In the genomic region with DNA sequence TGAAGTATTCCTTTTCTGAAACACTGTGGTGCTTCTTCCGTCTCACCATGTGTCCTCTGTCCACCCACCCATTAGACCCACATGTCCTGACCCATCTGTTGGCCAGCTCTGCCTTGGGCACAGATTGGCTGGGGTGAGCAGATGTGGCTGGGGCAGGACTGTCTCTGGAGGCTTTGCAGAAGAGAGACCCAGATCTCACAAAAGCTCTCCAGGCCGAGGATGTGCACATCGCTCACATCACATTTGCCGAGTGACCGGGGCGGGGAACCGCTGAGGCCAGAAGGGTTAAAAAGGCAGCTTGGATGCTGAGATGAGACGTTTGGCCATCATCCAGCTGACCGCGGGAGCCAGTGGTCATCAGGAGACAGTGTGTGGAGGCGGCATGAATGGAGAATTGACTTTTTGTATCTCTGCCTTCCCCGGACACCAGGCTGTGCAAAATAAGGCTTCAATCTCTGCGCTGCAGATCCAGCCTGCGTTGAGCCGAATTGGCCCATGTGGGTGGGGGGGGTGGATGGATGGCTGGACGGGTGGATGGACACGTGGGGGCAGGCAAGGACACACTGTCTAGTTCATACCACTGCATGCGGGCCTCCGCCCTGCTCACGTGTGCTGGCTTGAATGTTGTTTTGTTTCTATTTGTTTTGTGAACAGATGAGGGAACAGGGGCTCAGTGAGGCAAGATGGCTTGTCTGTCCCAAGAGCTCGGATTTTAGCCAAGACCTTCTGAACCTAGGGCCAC, we compare ENCODE assay signal across 16 cellular contexts. TPM values are rescaled to one million over a fixed set of nuclear protein-coding genes. Genes with fewer than 3 reads are reported as not detected.
DNase-seq lines count a peak whose midpoint lies in the region; ATAC-seq, FAIRE-seq and TF ChIP-seq lines count a peak whose summit lies in the region.
"Had no signal": no experiment of that assay in that cellular context is flagged by ENCODE, and none has a peak within 500 bp of the region (broad histone marks: within the 10 kb centered on the region; RNA-seq: fewer than 3 reads in every experiment).

No MANE protein-coding gene starts in this region.

- no peak for FAIRE-seq in HepG2 (lab: Jason Lieb, UNC)

- no peak overlapping the region for H3K27ac ChIP-seq in HepG2 (ENCODE audit: extremely low read length, insufficient read depth, low read length)
- H3K27ac ChIP-seq in testis: peak overlapping the region in 1 of 2 donors; percentile 30
- H3K27ac ChIP-seq: foreskin keratinocyte had no signal

- no peak overlapping the region for H2AFZ ChIP-seq in HepG2 (ENCODE audit: low read length)

- H3K79me2 ChIP-seq in HepG2 (ENCODE audit: insufficient read depth, low read length): no peaks in the 10 kb centered on the region

- WGBS in HepG2 (ENCODE audit: low lambda C conversion rate): 20% methylated on average over 13 of the region's 21 CpGs
- 37 to 38% methylated on average over 21 of the region's 21 CpGs for WGBS in testis, 2 donors

- no peaks in the 10 kb centered on the region for H4K20me1 ChIP-seq in HepG2 (ENCODE audit: insufficient read depth, low read length)

- H3K27me3 ChIP-seq in HepG2 (ENCODE audit: control insufficient read depth in 1 of 2, insufficient read depth in 2 of 2, low read length in 2 of 2): peaks cover 3 to 24% of the 10 kb centered on the region in 2 experiments; a peak in 4 of 5 replicates
- H3K27me3 ChIP-seq in testis: no peaks in the 10 kb centered on the region

- no peak overlapping the region for H3K4me3 ChIP-seq in HepG2 (replicated peaks in 1 of 3; ENCODE audit: insufficient read depth in 1 of 3, low read depth in 2 of 3, low read length in 3 of 3)
- no peak overlapping the region for H3K4me3 ChIP-seq in testis

- no peaks in the 10 kb centered on the region for H3K9me3 ChIP-seq in HepG2 (ENCODE audit: low read length)
- no peaks in the 10 kb centered on the region for H3K9me3 ChIP-seq in testis

- TF ChIP-seq POLR2A in HepG2 (IDR thresholded peaks at IDR 0.05; ENCODE audit: insufficient read depth in 1 of 2, low read depth in 2 of 2, low read length in 2 of 2): no peak
- TF ChIP-seq POLR2A in testis (IDR thresholded peaks at IDR 0.05): no peak

- TF ChIP-seq EP300 in HepG2 (IDR thresholded peaks at IDR 0.05; ENCODE audit: low read depth in 2 of 2, low read length in 2 of 2): no peak
- no peak for TF ChIP-seq EP300 in HepG2 (CRISPR knock-in tag; IDR thresholded peaks at IDR 0.05; ENCODE audit: borderline replicate concordance)

- no TSS peak for BruUV-seq in HepG2 (replicated peaks; lab: Mats Ljungman, UMichigan)

- H3K36me3 ChIP-seq in HepG2 (replicated peaks in 1 of 2; ENCODE audit: control insufficient read depth in 1 of 2, insufficient read depth in 2 of 2, low read length in 2 of 2): no peaks in the 10 kb centered on the region
- no peaks in the 10 kb centered on the region for H3K36me3 ChIP-seq in testis (ENCODE audit: low read depth, missing control alignments)

- in situ Hi-C loops in SK-MEL-5 (cut with HindIII; ENCODE audit: low pct_unique_long_range_greater_than_20kb, low sequenced_read_pairs): no loop called here
- in situ Hi-C loops in HepG2 (cut with HindIII; ENCODE audit: extremely low pct_ligation_motif_present, low pct_unique_long_range_greater_than_20kb): no loop called here

- no peak overlapping the region for H3K9ac ChIP-seq in HepG2 (ENCODE audit: insufficient read depth, low read depth, low read length)

- DNase-seq in SK-MEL-5 (ENCODE audit: low read depth, low spot score): peak; percentile 56
- peak; percentile 77 for DNase-seq in epidermal melanocyte (ENCODE audit: insufficient read length, low spot score)
- DNase-seq in HepG2 (ENCODE audit: low spot score): no peak
- peak; percentile 87 for DNase-seq in testis
- DNase-seq in iPS-NIHi7 (ENCODE audit: extremely low spot score): no peak
- no peak for DNase-seq in NAMALWA (ENCODE audit: low spot score)
- DNase-seq in stimulated activated naive CD4-positive, alpha-beta T cell (lab: John Stamatoyannopoulos, UW): no peak
- DNase-seq: activated T-cell treated with anti-CD3 and anti-CD28 coated beads, Interleukin-2, amount 50 U/mL, for 24 hours; CD8-positive, alpha-beta T cell; effector CD8-positive, alpha-beta T cell; foreskin keratinocyte; IMR-90; NCI-H1417 treated with DMSO at 0.1 percent for 48 hours; NCI-H226 had no signal

- H3K4me2 ChIP-seq in HepG2 (ENCODE audit: low read depth, low read length): no peak overlapping the region

- no peak for ATAC-seq in HepG2
- ATAC-seq: CD8-positive, alpha-beta T cell; foreskin keratinocyte; WTC11 had no signal

- TF ChIP-seq CTCF in HepG2 (CRISPR knock-in tag; IDR thresholded peaks at IDR 0.05) (no peak), testis (IDR thresholded peaks at IDR 0.05) (no peak)

- POLR2A ChIA-PET in HepG2 (lab: Yijun Ruan, JAX): interaction anchor here (1.1 kb wide), 1 partner anchor 18 kb away, joined by 3 read pairs; no protein-coding TSS in a partner anchor

- no peak for TF ChIP-seq RAD21 in HepG2 (CRISPR knock-in tag; IDR thresholded peaks at IDR 0.05)

- CTCF ChIA-PET in HepG2 (lab: Yijun Ruan, JAX; ENCODE audit: low intra/inter-chr PET ratio, low total read pairs): no interaction called here

- H3K4me1 ChIP-seq in HepG2 (ENCODE audit: insufficient read depth, low read length): no peaks in the 10 kb centered on the region
- H3K4me1 ChIP-seq in testis: peaks cover 21% of the 10 kb centered on the region
- H3K4me1 ChIP-seq: foreskin keratinocyte had no signal

- intact Hi-C loops in HepG2 (cut with micrococcal nuclease; ENCODE audit: unreplicated experiment) (no loop called here), testis (cut with DNase I; ENCODE audit: low total_unique reads) (no loop called here)

RNA-seq across cellular contexts. Expression of gene IFITM10, which starts 6.1 kb away (rescaled TPM):
- 0.11 TPM in 1 of 2 replicates, not detected in the other for total RNA-seq in SK-MEL-5 (2014; rRNA removed; shearing (Covaris generic))
- polyA plus RNA-seq in SK-MEL-5 (2015; cell fraction: cytosol; rRNA removed): 0.05 and 0.19 TPM in 2 replicates
- 0.54 TPM in 1 of 2 replicates, not detected in the other for polyA plus RNA-seq in SK-MEL-5 (2015; cell fraction: nucleus; rRNA removed)
- 0.09 TPM in 1 of 2 replicates, not detected in the other for total RNA-seq in HepG2 (2016; rRNA removed; fragmentation: Illumina TruSeq; extraction: Trizol)
- total RNA-seq in HepG2 (2016; cell fraction: cytosol; rRNA removed; fragmentation: Illumina TruSeq; extraction: Trizol; ENCODE audit: low read depth): not detected in 2 replicates
- not detected in 2 replicates for total RNA-seq in HepG2 (2016; cell fraction: insoluble cytoplasmic fraction; rRNA removed; fragmentation: Illumina TruSeq; extraction: Trizol)
- not detected in 2 replicates for total RNA-seq in HepG2 (2016; cell fraction: membrane; rRNA removed; fragmentation: Illumina TruSeq; extraction: Trizol)
- not detected in 2 replicates for total RNA-seq in HepG2 (2016; cell fraction: nucleus; rRNA removed; fragmentation: Illumina TruSeq; extraction: Trizol)
- polyA plus RNA-seq in HepG2 (2011; rRNA removed): 0.13 and 0.22 TPM in 2 replicates
- 0.08 and 0.11 TPM in 2 replicates for polyA plus RNA-seq in HepG2 (2011; cell fraction: cytosol; rRNA removed)
- polyA plus RNA-seq in HepG2 (2011; cell fraction: nucleus; rRNA removed): 1.8 and 2.5 TPM in 2 replicates
- polyA plus RNA-seq in HepG2 (2012): 0.47 and 1.3 TPM in 2 replicates
- polyA plus RNA-seq in HepG2 (2016; cell fraction: cytosol; fragmentation: Illumina TruSeq; extraction: Trizol; ENCODE audit: low read depth): not detected in 2 replicates
- not detected in 2 replicates for polyA plus RNA-seq in HepG2 (2016; cell fraction: insoluble cytoplasmic fraction; fragmentation: Illumina TruSeq; extraction: Trizol; ENCODE audit: low read depth)
- not detected in 2 replicates for polyA plus RNA-seq in HepG2 (2016; cell fraction: membrane; fragmentation: Illumina TruSeq; extraction: Trizol; ENCODE audit: low read depth)
- polyA plus RNA-seq in HepG2 (2016; cell fraction: nucleus; fragmentation: Illumina TruSeq; extraction: Trizol; ENCODE audit: insufficient read depth, low read depth): not detected in 2 replicates
- 0.28 and 0.44 TPM in 2 replicates for polyA minus RNA-seq in HepG2 (2011; rRNA and poly(A)+ RNA removed; ENCODE audit: low replicate concordance)
- polyA minus RNA-seq in HepG2 (2011; cell fraction: cytosol; rRNA and poly(A)+ RNA removed): not detected in 2 replicates
- 1.0 and 1.6 TPM in 2 replicates for polyA minus RNA-seq in HepG2 (2011; cell fraction: nucleus; rRNA and poly(A)+ RNA removed)
- total RNA-seq in testis: 1 to 10 TPM; 6.0 to 9.6 TPM
- polyA plus RNA-seq in testis (ENCODE audit: insufficient read depth, low read depth, low replicate concordance): 2.6 TPM

RNA-seq across cellular contexts. Expression of gene CTSD, which starts 19.4 kb away (rescaled TPM):
- total RNA-seq in SK-MEL-5 (2014; rRNA removed; shearing (Covaris generic)): 428 and 450 TPM in 2 replicates
- 1,298 and 1,366 TPM in 2 replicates for polyA plus RNA-seq in SK-MEL-5 (2015; cell fraction: cytosol; rRNA removed)
- 168 and 178 TPM in 2 replicates for polyA plus RNA-seq in SK-MEL-5 (2015; cell fraction: nucleus; rRNA removed)
- total RNA-seq in HepG2 (2016; rRNA removed; fragmentation: Illumina TruSeq; extraction: Trizol): 41.6 and 143 TPM in 2 replicates
- 27.5 and 30.2 TPM in 2 replicates for total RNA-seq in HepG2 (2016; cell fraction: cytosol; rRNA removed; fragmentation: Illumina TruSeq; extraction: Trizol; ENCODE audit: low read depth)
- 34.4 and 150 TPM in 2 replicates for total RNA-seq in HepG2 (2016; cell fraction: insoluble cytoplasmic fraction; rRNA removed; fragmentation: Illumina TruSeq; extraction: Trizol)
- total RNA-seq in HepG2 (2016; cell fraction: membrane; rRNA removed; fragmentation: Illumina TruSeq; extraction: Trizol): 48.5 and 49.5 TPM in 2 replicates
- total RNA-seq in HepG2 (2016; cell fraction: nucleus; rRNA removed; fragmentation: Illumina TruSeq; extraction: Trizol): 148 and 175 TPM in 2 replicates
- 230 and 408 TPM in 2 replicates for polyA plus RNA-seq in HepG2 (2011; rRNA removed)
- polyA plus RNA-seq in HepG2 (2011; cell fraction: cytosol; rRNA removed): 243 and 281 TPM in 2 replicates
- polyA plus RNA-seq in HepG2 (2011; cell fraction: nucleus; rRNA removed): 384 and 418 TPM in 2 replicates
- 353 and 402 TPM in 2 replicates for polyA plus RNA-seq in HepG2 (2012)
- 52.6 and 53.6 TPM in 2 replicates for polyA plus RNA-seq in HepG2 (2016; cell fraction: cytosol; fragmentation: Illumina TruSeq; extraction: Trizol; ENCODE audit: low read depth)
- polyA plus RNA-seq in HepG2 (2016; cell fraction: insoluble cytoplasmic fraction; fragmentation: Illumina TruSeq; extraction: Trizol; ENCODE audit: low read depth): 67.0 and 91.4 TPM in 2 replicates
- polyA plus RNA-seq in HepG2 (2016; cell fraction: membrane; fragmentation: Illumina TruSeq; extraction: Trizol; ENCODE audit: low read depth): 63.0 and 71.7 TPM in 2 replicates
- polyA plus RNA-seq in HepG2 (2016; cell fraction: nucleus; fragmentation: Illumina TruSeq; extraction: Trizol; ENCODE audit: insufficient read depth, low read depth): 389 and 405 TPM in 2 replicates
- polyA minus RNA-seq in HepG2 (2011; rRNA and poly(A)+ RNA removed; ENCODE audit: low replicate concordance): 165 and 658 TPM in 2 replicates
- polyA minus RNA-seq in HepG2 (2011; cell fraction: cytosol; rRNA and poly(A)+ RNA removed): 233 and 311 TPM in 2 replicates
- polyA minus RNA-seq in HepG2 (2011; cell fraction: nucleus; rRNA and poly(A)+ RNA removed): 60.6 and 93.4 TPM in 2 replicates
- 100 to 1,000 TPM; 522 to 897 TPM for total RNA-seq in testis
- 486 TPM for polyA plus RNA-seq in testis (ENCODE audit: insufficient read depth, low read depth, low replicate concordance)

RNA-seq across cellular contexts. Expression of gene KRTAP5-6, which starts 47.3 kb away (rescaled TPM):
- not detected in 2 replicates for total RNA-seq in SK-MEL-5 (2014; rRNA removed; shearing (Covaris generic))
- not detected in 2 replicates for polyA plus RNA-seq in SK-MEL-5 (2015; cell fraction: cytosol; rRNA removed)
- not detected in 2 replicates for polyA plus RNA-seq in SK-MEL-5 (2015; cell fraction: nucleus; rRNA removed)
- total RNA-seq in HepG2 (2016; rRNA removed; fragmentation: Illumina TruSeq; extraction: Trizol) (not detected in 2 replicates), testis (not detected)
- total RNA-seq in HepG2 (2016; cell fraction: cytosol; rRNA removed; fragmentation: Illumina TruSeq; extraction: Trizol; ENCODE audit: low read depth): not detected in 2 replicates
- total RNA-seq in HepG2 (2016; cell fraction: insoluble cytoplasmic fraction; rRNA removed; fragmentation: Illumina TruSeq; extraction: Trizol): not detected in 2 replicates
- not detected in 2 replicates for total RNA-seq in HepG2 (2016; cell fraction: membrane; rRNA removed; fragmentation: Illumina TruSeq; extraction: Trizol)
- total RNA-seq in HepG2 (2016; cell fraction: nucleus; rRNA removed; fragmentation: Illumina TruSeq; extraction: Trizol): not detected in 2 replicates
- polyA plus RNA-seq in HepG2 (2011; rRNA removed) (not detected in 2 replicates), testis (ENCODE audit: insufficient read depth, low read depth, low replicate concordance) (not detected)
- 0.15 TPM in 1 of 2 replicates, not detected in the other for polyA plus RNA-seq in HepG2 (2011; cell fraction: cytosol; rRNA removed)
- 0.35 and 0.43 TPM in 2 replicates for polyA plus RNA-seq in HepG2 (2011; cell fraction: nucleus; rRNA removed)
- not detected in 2 replicates for polyA plus RNA-seq in HepG2 (2012)
- polyA plus RNA-seq in HepG2 (2016; cell fraction: cytosol; fragmentation: Illumina TruSeq; extraction: Trizol; ENCODE audit: low read depth): not detected in 2 replicates
- polyA plus RNA-seq in HepG2 (2016; cell fraction: insoluble cytoplasmic fraction; fragmentation: Illumina TruSeq; extraction: Trizol; ENCODE audit: low read depth): not detected in 2 replicates
- not detected in 2 replicates for polyA plus RNA-seq in HepG2 (2016; cell fraction: membrane; fragmentation: Illumina TruSeq; extraction: Trizol; ENCODE audit: low read depth)
- not detected in 2 replicates for polyA plus RNA-seq in HepG2 (2016; cell fraction: nucleus; fragmentation: Illumina TruSeq; extraction: Trizol; ENCODE audit: insufficient read depth, low read depth)
- not detected in 2 replicates for polyA minus RNA-seq in HepG2 (2011; rRNA and poly(A)+ RNA removed; ENCODE audit: low replicate concordance)
- polyA minus RNA-seq in HepG2 (2011; cell fraction: cytosol; rRNA and poly(A)+ RNA removed): not detected in 2 replicates
- polyA minus RNA-seq in HepG2 (2011; cell fraction: nucleus; rRNA and poly(A)+ RNA removed): not detected in 2 replicates
- total RNA-seq: CD8-positive, alpha-beta T cell; foreskin keratinocyte; IMR-90; kidney epithelial cell had no signal
- polyA plus RNA-seq: foreskin keratinocyte, IMR-90 had no signal

Comparison
In these comparisons a context has a peak if more than half of its experiments do, and no peak if none do; other contexts are left out.
1. DNase-seq: peak in SK-MEL-5 (single experiment), epidermal melanocyte (single experiment) and testis (single experiment); none in HepG2 (single experiment), iPS-NIHi7 (single experiment), NAMALWA (single experiment) and stimulated activated naive CD4-positive, alpha-beta T cell (0 of 6).